Comparison of ENCODE assay signal across 1 cellular context in the genomic region with DNA sequence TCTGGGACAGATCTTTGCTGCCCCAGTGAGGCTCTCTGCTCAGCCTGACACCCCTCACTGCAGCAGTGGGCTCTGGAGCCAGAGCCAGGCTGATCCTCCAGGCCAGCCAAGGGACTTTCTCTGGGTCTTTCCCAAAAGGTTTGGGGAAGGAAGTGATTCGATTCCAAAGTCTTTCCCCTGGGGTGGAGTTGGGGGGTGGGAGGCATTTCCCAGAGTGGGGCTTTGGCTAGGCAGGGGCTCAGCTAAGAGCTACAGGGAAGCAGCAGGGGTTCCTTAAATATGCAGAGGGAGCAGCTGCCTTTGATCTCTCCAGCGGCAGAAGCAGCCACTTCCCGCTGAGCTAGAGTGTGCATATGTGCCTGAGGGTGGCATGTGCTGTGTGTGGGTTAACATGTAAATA.
TF ChIP-seq lines count a peak whose summit lies in the region.

No MANE protein-coding gene starts in this region.

TF ChIP-seq in GM23338, 12 proteins besides CTCF, POLR2A, EP300 and RAD21 (continued from another document):
- TF ChIP-seq, protein P1, sequence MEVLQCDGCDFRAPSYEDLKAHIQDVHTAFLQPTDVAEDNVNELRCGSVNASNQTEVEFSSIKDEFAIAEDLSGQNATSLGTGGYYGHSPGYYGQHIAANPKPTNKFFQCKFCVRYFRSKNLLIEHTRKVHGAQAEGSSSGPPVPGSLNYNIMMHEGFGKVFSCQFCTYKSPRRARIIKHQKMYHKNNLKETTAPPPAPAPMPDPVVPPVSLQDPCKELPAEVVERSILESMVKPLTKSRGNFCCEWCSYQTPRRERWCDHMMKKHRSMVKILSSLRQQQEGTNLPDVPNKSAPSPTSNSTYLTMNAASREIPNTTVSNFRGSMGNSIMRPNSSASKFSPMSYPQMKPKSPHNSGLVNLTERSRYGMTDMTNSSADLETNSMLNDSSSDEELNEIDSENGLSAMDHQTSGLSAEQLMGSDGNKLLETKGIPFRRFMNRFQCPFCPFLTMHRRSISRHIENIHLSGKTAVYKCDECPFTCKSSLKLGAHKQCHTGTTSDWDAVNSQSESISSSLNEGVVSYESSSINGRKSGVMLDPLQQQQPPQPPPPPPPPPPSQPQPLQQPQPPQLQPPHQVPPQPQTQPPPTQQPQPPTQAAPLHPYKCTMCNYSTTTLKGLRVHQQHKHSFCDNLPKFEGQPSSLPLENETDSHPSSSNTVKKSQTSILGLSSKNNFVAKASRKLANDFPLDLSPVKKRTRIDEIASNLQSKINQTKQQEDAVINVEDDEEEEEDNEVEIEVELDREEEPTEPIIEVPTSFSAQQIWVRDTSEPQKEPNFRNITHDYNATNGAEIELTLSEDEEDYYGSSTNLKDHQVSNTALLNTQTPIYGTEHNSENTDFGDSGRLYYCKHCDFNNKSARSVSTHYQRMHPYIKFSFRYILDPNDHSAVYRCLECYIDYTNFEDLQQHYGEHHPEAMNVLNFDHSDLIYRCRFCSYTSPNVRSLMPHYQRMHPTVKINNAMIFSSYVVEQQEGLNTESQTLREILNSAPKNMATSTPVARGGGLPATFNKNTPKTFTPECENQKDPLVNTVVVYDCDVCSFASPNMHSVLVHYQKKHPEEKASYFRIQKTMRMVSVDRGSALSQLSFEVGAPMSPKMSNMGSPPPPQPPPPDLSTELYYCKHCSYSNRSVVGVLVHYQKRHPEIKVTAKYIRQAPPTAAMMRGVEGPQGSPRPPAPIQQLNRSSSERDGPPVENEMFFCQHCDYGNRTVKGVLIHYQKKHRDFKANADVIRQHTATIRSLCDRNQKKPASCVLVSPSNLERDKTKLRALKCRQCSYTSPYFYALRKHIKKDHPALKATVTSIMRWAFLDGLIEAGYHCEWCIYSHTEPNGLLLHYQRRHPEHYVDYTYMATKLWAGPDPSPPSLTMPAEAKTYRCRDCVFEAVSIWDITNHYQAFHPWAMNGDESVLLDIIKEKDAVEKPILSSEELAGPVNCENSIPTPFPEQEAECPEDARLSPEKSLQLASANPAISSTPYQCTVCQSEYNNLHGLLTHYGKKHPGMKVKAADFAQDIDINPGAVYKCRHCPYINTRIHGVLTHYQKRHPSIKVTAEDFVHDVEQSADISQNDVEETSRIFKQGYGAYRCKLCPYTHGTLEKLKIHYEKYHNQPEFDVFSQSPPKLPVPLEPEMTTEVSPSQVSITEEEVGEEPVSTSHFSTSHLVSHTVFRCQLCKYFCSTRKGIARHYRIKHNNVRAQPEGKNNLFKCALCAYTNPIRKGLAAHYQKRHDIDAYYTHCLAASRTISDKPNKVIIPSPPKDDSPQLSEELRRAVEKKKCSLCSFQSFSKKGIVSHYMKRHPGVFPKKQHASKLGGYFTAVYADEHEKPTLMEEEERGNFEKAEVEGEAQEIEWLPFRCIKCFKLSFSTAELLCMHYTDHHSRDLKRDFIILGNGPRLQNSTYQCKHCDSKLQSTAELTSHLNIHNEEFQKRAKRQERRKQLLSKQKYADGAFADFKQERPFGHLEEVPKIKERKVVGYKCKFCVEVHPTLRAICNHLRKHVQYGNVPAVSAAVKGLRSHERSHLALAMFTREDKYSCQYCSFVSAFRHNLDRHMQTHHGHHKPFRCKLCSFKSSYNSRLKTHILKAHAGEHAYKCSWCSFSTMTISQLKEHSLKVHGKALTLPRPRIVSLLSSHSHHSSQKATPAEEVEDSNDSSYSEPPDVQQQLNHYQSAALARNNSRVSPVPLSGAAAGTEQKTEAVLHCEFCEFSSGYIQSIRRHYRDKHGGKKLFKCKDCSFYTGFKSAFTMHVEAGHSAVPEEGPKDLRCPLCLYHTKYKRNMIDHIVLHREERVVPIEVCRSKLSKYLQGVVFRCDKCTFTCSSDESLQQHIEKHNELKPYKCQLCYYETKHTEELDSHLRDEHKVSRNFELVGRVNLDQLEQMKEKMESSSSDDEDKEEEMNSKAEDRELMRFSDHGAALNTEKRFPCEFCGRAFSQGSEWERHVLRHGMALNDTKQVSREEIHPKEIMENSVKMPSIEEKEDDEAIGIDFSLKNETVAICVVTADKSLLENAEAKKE (CRISPR knock-in tag; IDR thresholded peaks at IDR 0.05), result no peak
- TF ChIP-seq JUNB (IDR thresholded peaks at IDR 0.05; ENCODE audit: unreplicated experiment) (no peak), EZH2 (IDR thresholded peaks at IDR 0.05; ENCODE audit: low read depth, unreplicated experiment) (no peak), NANOG (IDR thresholded peaks at IDR 0.05; ENCODE audit: borderline replicate concordance) (no peak), ZNF331 (CRISPR knock-in tag; IDR thresholded peaks at IDR 0.05; ENCODE audit: low read depth) (no peak), ZNF114 (CRISPR knock-in tag; IDR thresholded peaks at IDR 0.05) (no peak)
- TF ChIP-seq, protein P2, sequence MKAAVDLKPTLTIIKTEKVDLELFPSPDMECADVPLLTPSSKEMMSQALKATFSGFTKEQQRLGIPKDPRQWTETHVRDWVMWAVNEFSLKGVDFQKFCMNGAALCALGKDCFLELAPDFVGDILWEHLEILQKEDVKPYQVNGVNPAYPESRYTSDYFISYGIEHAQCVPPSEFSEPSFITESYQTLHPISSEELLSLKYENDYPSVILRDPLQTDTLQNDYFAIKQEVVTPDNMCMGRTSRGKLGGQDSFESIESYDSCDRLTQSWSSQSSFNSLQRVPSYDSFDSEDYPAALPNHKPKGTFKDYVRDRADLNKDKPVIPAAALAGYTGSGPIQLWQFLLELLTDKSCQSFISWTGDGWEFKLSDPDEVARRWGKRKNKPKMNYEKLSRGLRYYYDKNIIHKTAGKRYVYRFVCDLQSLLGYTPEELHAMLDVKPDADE (IDR thresholded peaks at IDR 0.05), result no peak
- TF ChIP-seq, protein P3, sequence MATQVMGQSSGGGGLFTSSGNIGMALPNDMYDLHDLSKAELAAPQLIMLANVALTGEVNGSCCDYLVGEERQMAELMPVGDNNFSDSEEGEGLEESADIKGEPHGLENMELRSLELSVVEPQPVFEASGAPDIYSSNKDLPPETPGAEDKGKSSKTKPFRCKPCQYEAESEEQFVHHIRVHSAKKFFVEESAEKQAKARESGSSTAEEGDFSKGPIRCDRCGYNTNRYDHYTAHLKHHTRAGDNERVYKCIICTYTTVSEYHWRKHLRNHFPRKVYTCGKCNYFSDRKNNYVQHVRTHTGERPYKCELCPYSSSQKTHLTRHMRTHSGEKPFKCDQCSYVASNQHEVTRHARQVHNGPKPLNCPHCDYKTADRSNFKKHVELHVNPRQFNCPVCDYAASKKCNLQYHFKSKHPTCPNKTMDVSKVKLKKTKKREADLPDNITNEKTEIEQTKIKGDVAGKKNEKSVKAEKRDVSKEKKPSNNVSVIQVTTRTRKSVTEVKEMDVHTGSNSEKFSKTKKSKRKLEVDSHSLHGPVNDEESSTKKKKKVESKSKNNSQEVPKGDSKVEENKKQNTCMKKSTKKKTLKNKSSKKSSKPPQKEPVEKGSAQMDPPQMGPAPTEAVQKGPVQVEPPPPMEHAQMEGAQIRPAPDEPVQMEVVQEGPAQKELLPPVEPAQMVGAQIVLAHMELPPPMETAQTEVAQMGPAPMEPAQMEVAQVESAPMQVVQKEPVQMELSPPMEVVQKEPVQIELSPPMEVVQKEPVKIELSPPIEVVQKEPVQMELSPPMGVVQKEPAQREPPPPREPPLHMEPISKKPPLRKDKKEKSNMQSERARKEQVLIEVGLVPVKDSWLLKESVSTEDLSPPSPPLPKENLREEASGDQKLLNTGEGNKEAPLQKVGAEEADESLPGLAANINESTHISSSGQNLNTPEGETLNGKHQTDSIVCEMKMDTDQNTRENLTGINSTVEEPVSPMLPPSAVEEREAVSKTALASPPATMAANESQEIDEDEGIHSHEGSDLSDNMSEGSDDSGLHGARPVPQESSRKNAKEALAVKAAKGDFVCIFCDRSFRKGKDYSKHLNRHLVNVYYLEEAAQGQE (IDR thresholded peaks at IDR 0.05; ENCODE audit: unreplicated experiment), result no peak
